ENCODE assay signal across 8 cellular contexts in genomic region chr3:48898383-48899234, GRCh38. TPM values are rescaled to one million over a fixed set of nuclear protein-coding genes. Genes with fewer than 3 reads are reported as not detected.
DNase-seq lines count a peak whose midpoint lies in the region; ATAC-seq and TF ChIP-seq lines count a peak whose summit lies in the region.

Gene SLC25A20 (minus strand): TSS chr3:48898882. CDS start chr3:48898794, 88 bp downstream.

- peak; percentile 90 for DNase-seq in ACHN
- peak; percentile 70 for DNase-seq in NCI-H510A (lab: John Stamatoyannopoulos, UW)
- DNase-seq in activated CD4-positive, alpha-beta T cell treated with anti-CD3 and anti-CD28 coated beads for 4 hours = peak; percentile 89 to 90
- peak; percentile 94 for DNase-seq in coronary artery (ENCODE audit: low spot score)
- peak; percentile 96 for DNase-seq in left colon
- DNase-seq in stimulated activated CD4-positive, alpha-beta T cell treated with anti-CD3 and anti-CD28 coated beads, Interleukin-1b, Interleukin-23, amount 100 ng/mL, for 4 hours (ENCODE audit: low read depth in 2 of 2) = peak; percentile 85 to 90

- intact Hi-C loops in left colon (cut with DNase I, micrococcal nuclease) = no loop called here

- ATAC-seq in GM18858 (IDR thresholded peaks at IDR 0.05; ENCODE audit: unreplicated experiment) (peak; percentile 74), HG03066 (IDR thresholded peaks at IDR 0.05; ENCODE audit: low read depth, unreplicated experiment) (peak; percentile 92), left colon (peak; percentile 95)

- no peak for TF ChIP-seq CTCF in coronary artery (IDR thresholded peaks at IDR 0.05)

- H3K4me3 ChIP-seq in coronary artery = peak within 1 kb of the TSS; percentile 97

- in situ Hi-C loops in ACHN (cut with HindIII; ENCODE audit: low pct_ligation_motif_present, low pct_unique_long_range_greater_than_20kb, low sequenced_read_pairs) = no loop called here

- H3K27ac ChIP-seq in coronary artery = peak within 1 kb of the TSS; percentile 10 to 90

RNA-seq across cellular contexts. Expression of gene SLC25A20, which starts in this region (rescaled TPM):
- 10 to 100 TPM; 43.0 to 56.3 TPM for total RNA-seq in left colon

Comparison
In these comparisons a context has a peak if more than half of its experiments do, and no peak if none do; other contexts are left out.
1. Peak in every context shown above with its lines: DNase-seq, ATAC-seq, H3K4me3 ChIP-seq and H3K27ac ChIP-seq.